ENCODE assay signal across 26 cellular contexts in the genomic region with DNA sequence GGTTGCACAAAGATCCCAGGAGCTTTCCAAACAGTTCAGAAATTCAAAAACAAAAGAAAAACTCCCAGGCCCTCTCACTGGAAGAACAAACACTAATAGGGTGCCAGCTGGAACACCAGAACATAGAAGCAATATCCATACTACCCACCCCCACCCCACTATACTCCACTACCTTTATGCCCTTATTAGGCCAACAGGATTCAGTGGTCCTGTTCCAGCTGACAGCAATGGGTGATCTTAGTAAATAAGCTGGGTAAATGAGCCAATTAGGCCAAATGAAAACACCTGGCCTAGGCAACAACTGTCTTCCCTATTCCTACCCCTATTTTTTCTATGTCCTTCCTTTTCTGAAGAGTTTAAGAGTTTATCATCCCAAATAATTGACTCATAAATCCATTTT.
"Had no signal": no experiment of that assay in that cellular context is flagged by ENCODE, and none has a peak within 500 bp of the region (broad histone marks: within the 10 kb centered on the region; RNA-seq: fewer than 3 reads in every experiment).

No MANE protein-coding gene starts in this region.

- H2AFZ ChIP-seq: PC-9 had no signal

- H3K4me1 ChIP-seq: colonic mucosa had no signal

- H3K4me3 Mint-ChIP-seq: activated CD4-positive, alpha-beta memory T cell treated with anti-CD3 and anti-CD28 coated beads for 36 hours; activated CD4-positive, alpha-beta T cell treated with anti-CD3 and anti-CD28 coated beads, Interleukin-2, amount 10 ng/mL, durations not matched to agents 7 days and 5 days; activated naive CD4-positive, alpha-beta T cell treated with anti-CD3 and anti-CD28 coated beads, Interleukin-2, amount 10 ng/mL, durations not matched to agents 7 days and 5 days; activated naive CD8-positive, alpha-beta T cell treated with anti-CD3 and anti-CD28 coated beads for 36 hours; activated T-helper 17 cell treated with anti-CD3 and anti-CD28 coated beads, Interleukin-2, amount 50 U/mL, for 72 hours; T-helper 1 cell treated with Interleukin-12 subunit alpha and Interleukin-12 subunit beta and Interleukin-4 antibody, amounts not matched to agents 30 μg/mL and 1 μg/mL, for 36 hours had no signal

- H3K4me1 Mint-ChIP-seq: activated CD4-positive, alpha-beta T cell treated with anti-CD3 and anti-CD28 coated beads, Interleukin-2, amount 10 ng/mL, durations not matched to agents 7 days and 5 days; activated naive CD4-positive, alpha-beta T cell treated with anti-CD3 and anti-CD28 coated beads, Interleukin-2, amount 10 ng/mL, durations not matched to agents 7 days and 5 days; activated T-helper 17 cell treated with anti-CD3 and anti-CD28 coated beads, Interleukin-2, amount 50 U/mL, for 72 hours had no signal

- H3K27me3 ChIP-seq: brain microvascular endothelial cell, colonic mucosa had no signal

- H3K9me3 Mint-ChIP-seq: activated CD4-positive, alpha-beta memory T cell treated with anti-CD3 and anti-CD28 coated beads for 36 hours; activated CD4-positive, alpha-beta T cell treated with anti-CD3 and anti-CD28 coated beads, Interleukin-2, amount 10 ng/mL, durations not matched to agents 7 days and 5 days; activated naive CD4-positive, alpha-beta T cell treated with anti-CD3 and anti-CD28 coated beads, Interleukin-2, amount 10 ng/mL, durations not matched to agents 7 days and 5 days; activated naive CD8-positive, alpha-beta T cell treated with anti-CD3 and anti-CD28 coated beads for 36 hours; activated T-helper 17 cell treated with anti-CD3 and anti-CD28 coated beads, Interleukin-2, amount 50 U/mL, for 72 hours; T-helper 1 cell treated with Interleukin-12 subunit alpha and Interleukin-12 subunit beta and Interleukin-4 antibody, amounts not matched to agents 30 μg/mL and 1 μg/mL, for 36 hours had no signal

- H3K36me3 ChIP-seq: colonic mucosa had no signal

- ATAC-seq: activated T-helper 17 cell treated with anti-CD3 and anti-CD28 coated beads, Interleukin-2, amount 50 U/mL, for 72 hours; K562 had no signal

- H3K27ac Mint-ChIP-seq: activated CD4-positive, alpha-beta memory T cell treated with anti-CD3 and anti-CD28 coated beads for 36 hours; activated CD4-positive, alpha-beta T cell treated with anti-CD3 and anti-CD28 coated beads, Interleukin-2, amount 10 ng/mL, durations not matched to agents 7 days and 5 days; activated naive CD4-positive, alpha-beta T cell treated with anti-CD3 and anti-CD28 coated beads, Interleukin-2, amount 10 ng/mL, durations not matched to agents 7 days and 5 days; activated naive CD8-positive, alpha-beta T cell treated with anti-CD3 and anti-CD28 coated beads for 36 hours; activated T-helper 17 cell treated with anti-CD3 and anti-CD28 coated beads, Interleukin-2, amount 50 U/mL, for 72 hours; T-helper 1 cell treated with Interleukin-12 subunit alpha and Interleukin-12 subunit beta and Interleukin-4 antibody, amounts not matched to agents 30 μg/mL and 1 μg/mL, for 36 hours had no signal

- H3K9me3 ChIP-seq: colonic mucosa had no signal

- H3K4me3 ChIP-seq: colonic mucosa, K562, PC-9 had no signal

- H3K4me2 ChIP-seq: PC-9 had no signal

- FAIRE-seq: K562, TTC549 had no signal

- H3K27ac ChIP-seq: brain microvascular endothelial cell, colonic mucosa, PC-9, VCaP had no signal

- H3K27me3 Mint-ChIP-seq: activated CD4-positive, alpha-beta memory T cell treated with anti-CD3 and anti-CD28 coated beads for 36 hours; activated CD4-positive, alpha-beta T cell treated with anti-CD3 and anti-CD28 coated beads, Interleukin-2, amount 10 ng/mL, durations not matched to agents 7 days and 5 days; activated naive CD4-positive, alpha-beta T cell treated with anti-CD3 and anti-CD28 coated beads, Interleukin-2, amount 10 ng/mL, durations not matched to agents 7 days and 5 days; activated naive CD8-positive, alpha-beta T cell treated with anti-CD3 and anti-CD28 coated beads for 36 hours; activated T-helper 17 cell treated with anti-CD3 and anti-CD28 coated beads, Interleukin-2, amount 50 U/mL, for 72 hours had no signal

- DNase-seq: activated CD4-positive, alpha-beta memory T cell treated with anti-CD3 and anti-CD28 coated beads for 36 hours; activated CD4-positive, alpha-beta T cell treated with anti-CD3 and anti-CD28 coated beads, Interleukin-2, amount 10 ng/mL, durations not matched to agents 7 days and 5 days; activated CD4-positive, CD25-positive, alpha-beta regulatory T cell; activated gamma-delta T cell; activated naive CD4-positive, alpha-beta T cell treated with anti-CD3 and anti-CD28 coated beads, Interleukin-2, amount 10 ng/mL, durations not matched to agents 7 days and 5 days; activated naive CD8-positive, alpha-beta T cell treated with anti-CD3 and anti-CD28 coated beads for 36 hours; activated T-cell treated with anti-CD3 and anti-CD28 coated beads for 4 hours; activated T-cell treated with anti-CD3 and anti-CD28 coated beads, Interleukin-2, amount 50 U/mL, for 48 hours; brain microvascular endothelial cell; colonic mucosa; Karpas-422; NCI-H1105 treated with DMSO at 0.1 percent for 48 hours; NCI-H1436 treated with DMSO at 0.1 percent for 48 hours; NCI-H1930; NCI-H2227 treated with DMSO at 0.1 percent for 48 hours; NCI-H446 treated with DMSO at 0.1 percent for 48 hours; NCI-H524 treated with DMSO at 0.1 percent for 48 hours; NCI-H774; PC-9; SHP77 treated with DMSO at 0.1 percent for 48 hours; T-helper 9 cell had no signal
